10 cellular contexts compared by ENCODE assay signal in genomic region chr1:10378071-10378841, GRCh38. TPM values are rescaled to one million over a fixed set of nuclear protein-coding genes. Genes with fewer than 3 reads are reported as not detected.
DNase-seq lines count a peak whose midpoint lies in the region; ATAC-seq and TF ChIP-seq lines count a peak whose summit lies in the region.
"Had no signal": no experiment of that assay in that cellular context is flagged by ENCODE, and none has a peak within 500 bp of the region (broad histone marks: within the 10 kb centered on the region; RNA-seq: fewer than 3 reads in every experiment).

No MANE protein-coding gene starts in this region.

- TF ChIP-seq CTCF in AG10803 (conservative IDR thresholded peaks at IDR 0.05; ENCODE audit: low read length) = no peak

- no peak overlapping the region for H2BK15ac ChIP-seq in mesendoderm (replicated peaks; ENCODE audit: low read depth)

- no peak overlapping the region for H3K23ac ChIP-seq in mesendoderm (ENCODE audit: low read length)

- no peak overlapping the region for H2BK120ac ChIP-seq in mesendoderm (ENCODE audit: low read depth, low read length)

- H3K4ac ChIP-seq in mesendoderm (ENCODE audit: low read depth, low read length) = no peak overlapping the region

- H3K27ac ChIP-seq in mesendoderm (ENCODE audit: low read depth, low read length) = no peak overlapping the region
- H3K27ac ChIP-seq: BLaER1, colonic mucosa had no signal

- no peaks in the 10 kb centered on the region for H3K4me1 ChIP-seq in mesendoderm (ENCODE audit: control insufficient read depth, low read depth, low read length)
- H3K4me1 ChIP-seq: BLaER1, colonic mucosa had no signal

- no peaks in the 10 kb centered on the region for H3K79me2 ChIP-seq in mesendoderm (ENCODE audit: control insufficient read depth, insufficient read depth, low read length)

- intact Hi-C loops in dendritic cell treated with granulocyte-macrophage colony-stimulating factor and Interleukin-4, amounts not matched to agents 40 ng/mL and 50 ng/mL, for 4 days (cut with micrococcal nuclease) = loop anchor here (1.0 kb wide), 1 partner anchor 10 kb away; no protein-coding TSS in a partner anchor
- intact Hi-C loops in activated CD4-positive, alpha-beta memory T cell treated with anti-CD3 and anti-CD28 coated beads for 36 hours (cut with micrococcal nuclease) = no loop called here

- H3K9me3 Mint-ChIP-seq in dendritic cell treated with granulocyte-macrophage colony-stimulating factor and Interleukin-4, amounts not matched to agents 40 ng/mL and 50 ng/mL, for 4 days = no peaks in the 10 kb centered on the region
- H3K9me3 Mint-ChIP-seq in activated CD4-positive, alpha-beta memory T cell treated with anti-CD3 and anti-CD28 coated beads for 36 hours = no peaks in the 10 kb centered on the region

- H2AK5ac ChIP-seq in mesendoderm (ENCODE audit: low read length) = no peak overlapping the region

- CTCF ChIA-PET in activated CD4-positive, alpha-beta memory T cell treated with anti-CD3 and anti-CD28 coated beads for 36 hours (lab: Charles Lee) = interaction anchor here (0.7 to 1.4 kb wide), 3 partner anchors 49 to 194 kb away, joined by 3 read pairs; no protein-coding TSS in a partner anchor

- no peak overlapping the region for H3K56ac ChIP-seq in mesendoderm (ENCODE audit: low read length)

- POLR2A ChIA-PET in activated CD4-positive, alpha-beta memory T cell treated with anti-CD3 and anti-CD28 coated beads for 36 hours (lab: Charles Lee) = no interaction called here

- peaks cover 11% of the 10 kb centered on the region for H3K36me3 ChIP-seq in mesendoderm (ENCODE audit: control insufficient read depth, insufficient read depth, low read length)
- H3K36me3 ChIP-seq: colonic mucosa had no signal

- H3K27me3 Mint-ChIP-seq in dendritic cell treated with granulocyte-macrophage colony-stimulating factor and Interleukin-4, amounts not matched to agents 40 ng/mL and 50 ng/mL, for 4 days = no peaks in the 10 kb centered on the region
- no peaks in the 10 kb centered on the region for H3K27me3 Mint-ChIP-seq in activated CD4-positive, alpha-beta memory T cell treated with anti-CD3 and anti-CD28 coated beads for 36 hours

- no peaks in the 10 kb centered on the region for H3K27me3 ChIP-seq in mesendoderm (ENCODE audit: insufficient read depth, low read length, poor library complexity)
- H3K27me3 ChIP-seq: BLaER1, colonic mucosa had no signal

- no peak overlapping the region for H4K5ac ChIP-seq in mesendoderm (ENCODE audit: low read length)

- H3K79me1 ChIP-seq in mesendoderm (ENCODE audit: low read length) = no peaks in the 10 kb centered on the region

- no peak overlapping the region for H3K4me3 Mint-ChIP-seq in dendritic cell treated with granulocyte-macrophage colony-stimulating factor and Interleukin-4, amounts not matched to agents 40 ng/mL and 50 ng/mL, for 4 days
- H3K4me3 Mint-ChIP-seq in activated CD4-positive, alpha-beta memory T cell treated with anti-CD3 and anti-CD28 coated beads for 36 hours = no peak overlapping the region

- no peak overlapping the region for H3K18ac ChIP-seq in mesendoderm (ENCODE audit: low read length)

- no peak overlapping the region for H2BK5ac ChIP-seq in mesendoderm (ENCODE audit: low read length)

- peaks cover 80% of the 10 kb centered on the region for H3K36me3 Mint-ChIP-seq in dendritic cell treated with granulocyte-macrophage colony-stimulating factor and Interleukin-4, amounts not matched to agents 40 ng/mL and 50 ng/mL, for 4 days (ENCODE audit: low read depth)
- peaks cover 7% of the 10 kb centered on the region for H3K36me3 Mint-ChIP-seq in activated CD4-positive, alpha-beta memory T cell treated with anti-CD3 and anti-CD28 coated beads for 36 hours

- H3K4me3 ChIP-seq in AG10803 (ENCODE audit: low read length) (no peak overlapping the region), mesendoderm (ENCODE audit: low read length) (no peak overlapping the region)
- H3K4me3 ChIP-seq: BLaER1, colonic mucosa had no signal

- H3K27ac Mint-ChIP-seq in dendritic cell treated with granulocyte-macrophage colony-stimulating factor and Interleukin-4, amounts not matched to agents 40 ng/mL and 50 ng/mL, for 4 days = peak overlapping the region; percentile 82
- H3K27ac Mint-ChIP-seq in activated CD4-positive, alpha-beta memory T cell treated with anti-CD3 and anti-CD28 coated beads for 36 hours = no peak overlapping the region

- DNase-seq in AG10803 (ENCODE audit: low read depth) = peak; percentile 18
- peak; percentile 88 for DNase-seq in NCI-H226
- DNase-seq in mesendoderm = peak; percentile 68
- no peak for DNase-seq in NCI-H82 treated with DMSO at 0.1 percent for 48 hours (lab: John Stamatoyannopoulos, UW; ENCODE audit: unreplicated experiment)
- no peak for DNase-seq in activated CD4-positive, alpha-beta memory T cell treated with anti-CD3 and anti-CD28 coated beads for 36 hours
- no peak for DNase-seq in NCI-H526 treated with DMSO at 0.1 percent for 48 hours (lab: John Stamatoyannopoulos, UW)

- no peak overlapping the region for H3K9ac ChIP-seq in mesendoderm (ENCODE audit: low read length)
- H3K9ac ChIP-seq: BLaER1 had no signal

- no peak for ATAC-seq in GM21381 (IDR thresholded peaks at IDR 0.05; ENCODE audit: unreplicated experiment)

- H3K4me1 Mint-ChIP-seq in dendritic cell treated with granulocyte-macrophage colony-stimulating factor and Interleukin-4, amounts not matched to agents 40 ng/mL and 50 ng/mL, for 4 days (ENCODE audit: low read depth) = peaks cover 40% of the 10 kb centered on the region
- no peaks in the 10 kb centered on the region for H3K4me1 Mint-ChIP-seq in activated CD4-positive, alpha-beta memory T cell treated with anti-CD3 and anti-CD28 coated beads for 36 hours (ENCODE audit: low read depth)

- H3K4me2 ChIP-seq in mesendoderm (ENCODE audit: low read length) = no peak overlapping the region
- H3K4me2 ChIP-seq: BLaER1 had no signal

- no CpG with 5 or more reads among the region's 15 CpGs for WGBS in mesendoderm (ENCODE audit: extremely low coverage, insufficient coverage, low lambda C conversion rate)

- H4K8ac ChIP-seq in mesendoderm (ENCODE audit: low read depth, low read length) = no peak overlapping the region

RNA-seq across cellular contexts. Expression of gene PGD, which starts 20.6 kb away (rescaled TPM):
- polyA plus RNA-seq in mesendoderm (2013, experiment 1 of 2) = 239 TPM
- 233 TPM for polyA plus RNA-seq in mesendoderm (2013, experiment 2 of 2)
- 10 to 100 TPM; 94.6 to 96.7 TPM for total RNA-seq in activated CD4-positive, alpha-beta memory T cell treated with anti-CD3 and anti-CD28 coated beads for 36 hours

RNA-seq across cellular contexts. Expression of gene CENPS, which starts 52.0 kb away (rescaled TPM):
- 26.1 TPM for polyA plus RNA-seq in mesendoderm (2013, experiment 1 of 2)
- polyA plus RNA-seq in mesendoderm (2013, experiment 2 of 2) = 26.1 TPM
- 10 to 100 TPM; 20.0 to 22.7 TPM for total RNA-seq in activated CD4-positive, alpha-beta memory T cell treated with anti-CD3 and anti-CD28 coated beads for 36 hours

Comparison
In these comparisons a context has a peak if more than half of its experiments do, and no peak if none do; other contexts are left out.
1. DNase-seq: peak in AG10803 (single experiment), NCI-H226 (single experiment) and mesendoderm (single experiment); none in NCI-H82 treated with DMSO at 0.1 percent for 48 hours (single experiment), activated CD4-positive, alpha-beta memory T cell treated with anti-CD3 and anti-CD28 coated beads for 36 hours (single experiment) and NCI-H526 treated with DMSO at 0.1 percent for 48 hours (single experiment).